ENCODE assay signal across 1 cellular context in the genomic region with DNA sequence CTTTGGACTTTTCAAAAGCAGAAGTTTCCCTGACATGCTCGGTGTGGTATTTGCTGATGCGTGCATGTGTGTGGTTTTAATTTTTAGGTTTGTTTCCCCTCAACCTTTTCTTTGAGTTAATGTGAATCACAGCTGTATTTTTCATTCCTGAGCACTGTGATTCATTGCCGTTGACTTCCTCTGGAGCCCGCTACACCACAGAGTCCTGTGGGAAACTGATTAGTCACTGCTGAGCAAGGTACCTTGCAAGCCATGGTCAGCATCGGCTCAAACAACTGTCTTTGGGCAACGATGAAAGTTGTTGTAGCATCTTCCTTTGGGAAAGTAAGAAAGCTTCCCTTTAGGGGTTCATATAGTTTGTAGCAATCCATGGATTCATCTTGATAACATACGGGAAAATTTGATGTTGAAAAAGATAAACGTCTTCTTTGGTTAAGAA.
TF ChIP-seq lines count a peak whose summit lies in the region.

No MANE protein-coding gene starts in this region.

TF ChIP-seq in WTC11, 78 proteins besides CTCF, POLR2A, EP300 and RAD21 (continued from another document):
- TF ChIP-seq FOXP1 (CRISPR knock-in tag; IDR thresholded peaks at IDR 0.05; ENCODE audit: borderline replicate concordance): no peak
- no peak for TF ChIP-seq ZNF671 (CRISPR knock-in tag; IDR thresholded peaks at IDR 0.05)
